1 cellular context compared by ENCODE assay signal in the genomic region with DNA sequence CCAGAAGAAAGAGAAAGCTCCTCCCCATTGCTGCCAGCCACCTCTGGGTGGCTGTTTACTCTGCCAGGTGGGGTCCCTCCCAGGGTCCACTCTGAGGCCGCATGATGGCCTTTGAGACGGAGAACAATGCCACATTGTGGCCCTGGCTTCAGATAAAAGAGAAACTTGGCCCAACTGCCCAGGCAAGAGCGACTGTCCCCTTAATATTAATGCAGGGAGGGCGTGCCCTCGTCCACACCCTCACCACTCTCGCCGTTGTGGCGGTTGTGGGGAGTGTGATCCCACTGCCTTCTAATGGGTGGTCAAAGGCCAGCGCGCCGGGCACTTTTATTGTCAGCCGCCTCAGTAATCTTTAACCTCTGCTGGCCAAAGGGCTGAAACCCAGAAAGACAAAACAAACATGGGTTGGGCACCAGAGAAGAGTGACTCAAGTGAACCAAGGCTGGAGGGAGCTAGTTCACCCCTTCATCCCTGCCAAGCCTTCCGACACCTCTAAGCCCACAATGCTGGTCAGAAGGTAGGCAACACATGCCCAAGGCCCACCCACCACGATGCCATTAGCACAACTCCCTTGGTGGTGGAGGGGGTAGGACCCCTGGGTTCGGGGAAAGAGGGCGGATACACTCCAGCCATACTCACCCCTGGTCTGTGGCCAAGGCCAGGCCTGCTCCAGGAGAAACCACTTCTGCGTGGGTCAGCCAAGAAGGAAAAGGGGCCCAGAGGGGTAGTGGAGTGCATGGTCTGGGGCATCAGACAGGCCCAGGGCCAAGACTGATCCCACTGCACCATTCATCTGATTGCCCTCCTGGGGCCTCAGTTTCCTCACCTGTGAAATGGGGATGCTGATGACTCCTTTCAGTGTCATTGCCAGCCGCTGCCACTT.
TF ChIP-seq lines count a peak whose summit lies in the region.

No MANE protein-coding gene starts in this region.

TF ChIP-seq in HepG2, 621 proteins besides CTCF, POLR2A, EP300 and RAD21 (continued from another document):
- TF ChIP-seq, protein P1, sequence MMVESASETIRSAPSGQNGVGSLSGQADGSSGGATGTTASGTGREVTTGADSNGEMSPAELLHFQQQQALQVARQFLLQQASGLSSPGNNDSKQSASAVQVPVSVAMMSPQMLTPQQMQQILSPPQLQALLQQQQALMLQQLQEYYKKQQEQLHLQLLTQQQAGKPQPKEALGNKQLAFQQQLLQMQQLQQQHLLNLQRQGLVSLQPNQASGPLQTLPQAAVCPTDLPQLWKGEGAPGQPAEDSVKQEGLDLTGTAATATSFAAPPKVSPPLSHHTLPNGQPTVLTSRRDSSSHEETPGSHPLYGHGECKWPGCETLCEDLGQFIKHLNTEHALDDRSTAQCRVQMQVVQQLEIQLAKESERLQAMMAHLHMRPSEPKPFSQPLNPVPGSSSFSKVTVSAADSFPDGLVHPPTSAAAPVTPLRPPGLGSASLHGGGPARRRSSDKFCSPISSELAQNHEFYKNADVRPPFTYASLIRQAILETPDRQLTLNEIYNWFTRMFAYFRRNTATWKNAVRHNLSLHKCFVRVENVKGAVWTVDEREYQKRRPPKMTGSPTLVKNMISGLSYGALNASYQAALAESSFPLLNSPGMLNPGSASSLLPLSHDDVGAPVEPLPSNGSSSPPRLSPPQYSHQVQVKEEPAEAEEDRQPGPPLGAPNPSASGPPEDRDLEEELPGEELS (CRISPR knock-in tag; IDR thresholded peaks at IDR 0.05) = peak; percentile 69; the same call in 1 of the 2 replicates
- peak; percentile 78 for TF ChIP-seq SKI (IDR thresholded peaks at IDR 0.05; ENCODE audit: partially characterized antibody)
- no peak for TF ChIP-seq SIX4 (CRISPR knock-in tag; IDR thresholded peaks at IDR 0.05)
- TF ChIP-seq, protein P2, sequence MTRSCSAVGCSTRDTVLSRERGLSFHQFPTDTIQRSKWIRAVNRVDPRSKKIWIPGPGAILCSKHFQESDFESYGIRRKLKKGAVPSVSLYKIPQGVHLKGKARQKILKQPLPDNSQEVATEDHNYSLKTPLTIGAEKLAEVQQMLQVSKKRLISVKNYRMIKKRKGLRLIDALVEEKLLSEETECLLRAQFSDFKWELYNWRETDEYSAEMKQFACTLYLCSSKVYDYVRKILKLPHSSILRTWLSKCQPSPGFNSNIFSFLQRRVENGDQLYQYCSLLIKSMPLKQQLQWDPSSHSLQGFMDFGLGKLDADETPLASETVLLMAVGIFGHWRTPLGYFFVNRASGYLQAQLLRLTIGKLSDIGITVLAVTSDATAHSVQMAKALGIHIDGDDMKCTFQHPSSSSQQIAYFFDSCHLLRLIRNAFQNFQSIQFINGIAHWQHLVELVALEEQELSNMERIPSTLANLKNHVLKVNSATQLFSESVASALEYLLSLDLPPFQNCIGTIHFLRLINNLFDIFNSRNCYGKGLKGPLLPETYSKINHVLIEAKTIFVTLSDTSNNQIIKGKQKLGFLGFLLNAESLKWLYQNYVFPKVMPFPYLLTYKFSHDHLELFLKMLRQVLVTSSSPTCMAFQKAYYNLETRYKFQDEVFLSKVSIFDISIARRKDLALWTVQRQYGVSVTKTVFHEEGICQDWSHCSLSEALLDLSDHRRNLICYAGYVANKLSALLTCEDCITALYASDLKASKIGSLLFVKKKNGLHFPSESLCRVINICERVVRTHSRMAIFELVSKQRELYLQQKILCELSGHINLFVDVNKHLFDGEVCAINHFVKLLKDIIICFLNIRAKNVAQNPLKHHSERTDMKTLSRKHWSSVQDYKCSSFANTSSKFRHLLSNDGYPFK (CRISPR knock-in tag; IDR thresholded peaks at IDR 0.05; ENCODE audit: borderline replicate concordance) = 0 out of 2 replicates have a peak, but pooled peaks have one; percentile 14
- 0 out of 2 replicates have a peak, but pooled peaks have one; percentile 17 for TF ChIP-seq KDM2A (CRISPR knock-in tag; IDR thresholded peaks at IDR 0.05; ENCODE audit: borderline replicate concordance, low read depth)
- 0 out of 2 replicates have a peak, but pooled peaks have one; percentile 12 for TF ChIP-seq ZSCAN12 (CRISPR knock-in tag; IDR thresholded peaks at IDR 0.05)
- peak; percentile 89 for TF ChIP-seq NFIC (IDR thresholded peaks at IDR 0.05; ENCODE audit: low read length)
- TF ChIP-seq HNF4A (CRISPR knock-in tag; IDR thresholded peaks at IDR 0.05) = peak; percentile 85
- peak; percentile 67; the same call in 1 of the 2 replicates for TF ChIP-seq YEATS4 (CRISPR knock-in tag; IDR thresholded peaks at IDR 0.05; ENCODE audit: borderline replicate concordance)
- no peak for TF ChIP-seq KLF15 (CRISPR knock-in tag; IDR thresholded peaks at IDR 0.05; ENCODE audit: borderline replicate concordance)
- peak; percentile 54; the same call in 1 of the 2 replicates for TF ChIP-seq ZNF136 (CRISPR knock-in tag; IDR thresholded peaks at IDR 0.05; ENCODE audit: low read depth)
